ENCODE assay signal across 20 cellular contexts in genomic region chr20:63778857-63779256, GRCh38. TPM values are rescaled to one million over a fixed set of nuclear protein-coding genes. Genes with fewer than 3 reads are reported as not detected.
DNase-seq lines count a peak whose midpoint lies in the region; ATAC-seq, FAIRE-seq and TF ChIP-seq lines count a peak whose summit lies in the region.
"Had no signal": no experiment of that assay in that cellular context is flagged by ENCODE, and none has a peak within 500 bp of the region (broad histone marks: within the 10 kb centered on the region; RNA-seq: fewer than 3 reads in every experiment).

No MANE protein-coding gene starts in this region.

- H3K4ac ChIP-seq in IMR-90 (ENCODE audit: low read depth, low read length) (no peak overlapping the region), mesendoderm (ENCODE audit: low read depth, low read length) (no peak overlapping the region)

- peaks cover 5% of the 10 kb centered on the region; the same call in 1 of the 2 replicates for H3K4me1 ChIP-seq in GM23338 (ENCODE audit: insufficient read depth)
- peaks cover 5% of the 10 kb centered on the region; the same call in 1 of the 2 replicates for H3K4me1 ChIP-seq in IMR-90 (ENCODE audit: control insufficient read depth, insufficient read depth, low read length)
- H3K4me1 ChIP-seq in K562 (replicated peaks in 1 of 2; ENCODE audit: control insufficient read depth in 2 of 2, insufficient read depth in 2 of 2, low read length in 2 of 2): peaks cover 5 to 36% of the 10 kb centered on the region in 2 experiments; a peak in 4 of 5 replicates
- no peaks in the 10 kb centered on the region for H3K4me1 ChIP-seq in mesendoderm (ENCODE audit: control insufficient read depth, low read depth, low read length)

- in situ Hi-C loops in IMR-90 (cut with MboI; ENCODE audit: low sequenced_read_pairs) (no loop called here), K562 (cut with MboI) (no loop called here)

- H2BK20ac ChIP-seq in IMR-90 (ENCODE audit: low read depth, low read length): no peak overlapping the region

- H3K4me3 Mint-ChIP-seq in GM23338: no peak overlapping the region
- H3K4me3 Mint-ChIP-seq in activated CD4-positive, alpha-beta T cell treated with anti-CD3 and anti-CD28 coated beads for 36 hours: no peak overlapping the region
- H3K4me3 Mint-ChIP-seq: CD4-positive, CD25-positive, alpha-beta regulatory T cell had no signal

- H3K23ac ChIP-seq in IMR-90 (ENCODE audit: low read depth, low read length): no peak overlapping the region
- H3K23ac ChIP-seq in mesendoderm (ENCODE audit: low read length): no peak overlapping the region

- H3K27ac Mint-ChIP-seq in GM23338: no peak overlapping the region
- H3K27ac Mint-ChIP-seq in activated CD4-positive, alpha-beta T cell treated with anti-CD3 and anti-CD28 coated beads for 36 hours: no peak overlapping the region
- H3K27ac Mint-ChIP-seq: CD4-positive, CD25-positive, alpha-beta regulatory T cell had no signal

- H3K36me3 Mint-ChIP-seq in GM23338 (ENCODE audit: low read depth): peaks cover 3% of the 10 kb centered on the region; the same call in 1 of the 3 replicates
- H3K36me3 Mint-ChIP-seq in activated CD4-positive, alpha-beta T cell treated with anti-CD3 and anti-CD28 coated beads for 36 hours (ENCODE audit: low read depth): no peaks in the 10 kb centered on the region
- H3K36me3 Mint-ChIP-seq: CD4-positive, CD25-positive, alpha-beta regulatory T cell had no signal

- H3K79me1 ChIP-seq in IMR-90 (ENCODE audit: low read depth in 1 of 2, low read length in 2 of 2) (peaks cover 11 to 45% of the 10 kb centered on the region in 2 experiments), mesendoderm (ENCODE audit: low read length) (peaks cover 18% of the 10 kb centered on the region)

- no peak overlapping the region for H2BK15ac ChIP-seq in IMR-90 (ENCODE audit: low read depth, low read length)
- H2BK15ac ChIP-seq in mesendoderm (replicated peaks; ENCODE audit: low read depth): no peak overlapping the region

- peak overlapping the region; percentile 88 for H2AK9ac ChIP-seq in IMR-90 (replicated peaks; ENCODE audit: low read depth, low read length, poor library complexity)

- TF ChIP-seq POLR2A in IMR-90 (IDR thresholded peaks at IDR 0.05; ENCODE audit: low read depth, low read length) (no peak), K562 (conservative IDR thresholded peaks at IDR 0.05) (no peak)

- BruUV-seq in IMR-90 (replicated peaks; lab: Mats Ljungman, UMichigan) (no TSS peak), K562 (replicated peaks; lab: Mats Ljungman, UMichigan) (no TSS peak)

- H2BK120ac ChIP-seq in IMR-90 (ENCODE audit: low read depth, low read length): no peak overlapping the region
- H2BK120ac ChIP-seq in mesendoderm (ENCODE audit: low read depth, low read length): no peak overlapping the region

- dilution Hi-C loops in IMR-90 (cut with HindIII; ENCODE audit: low sequenced_read_pairs, unreplicated experiment): no loop called here

- H4K5ac ChIP-seq in IMR-90 (ENCODE audit: low read depth, low read length): no peak overlapping the region
- no peak overlapping the region for H4K5ac ChIP-seq in mesendoderm (ENCODE audit: low read length)

- peaks cover 16% of the 10 kb centered on the region for H3K4me1 Mint-ChIP-seq in GM23338
- peaks cover 26% of the 10 kb centered on the region for H3K4me1 Mint-ChIP-seq in activated CD4-positive, alpha-beta T cell treated with anti-CD3 and anti-CD28 coated beads for 36 hours

- TF ChIP-seq CTCF in GM23338 (conservative IDR thresholded peaks at IDR 0.05; ENCODE audit: low read depth in 2 of 2): peak; percentile 24 to 47
- no peak for TF ChIP-seq CTCF in IMR-90 (conservative IDR thresholded peaks at IDR 0.05; ENCODE audit: low read depth, low read length)
- peak in 1 of 3 experiments; percentile 20; a peak in 1 of 6 replicates for TF ChIP-seq CTCF in K562 (IDR thresholded peaks at IDR 0.05 in 2 of 3, conservative IDR thresholded peaks at IDR 0.05 in 1 of 3; ENCODE audit: insufficient read depth in 2 of 3, low read depth in 1 of 3, low read length in 3 of 3)

- H4K8ac ChIP-seq in IMR-90 (ENCODE audit: low read depth in 2 of 2, low read length in 2 of 2) (no peak overlapping the region), mesendoderm (ENCODE audit: low read depth, low read length) (no peak overlapping the region)

- H3K27me3 Mint-ChIP-seq in GM23338 (ENCODE audit: insufficient read depth, low read depth, poor library complexity): peaks cover 12% of the 10 kb centered on the region
- no peaks in the 10 kb centered on the region for H3K27me3 Mint-ChIP-seq in activated CD4-positive, alpha-beta T cell treated with anti-CD3 and anti-CD28 coated beads for 36 hours
- H3K27me3 Mint-ChIP-seq: CD4-positive, CD25-positive, alpha-beta regulatory T cell had no signal

- POLR2A ChIA-PET in IMR-90 (lab: Charles Lee; ENCODE audit: unreplicated experiment): no interaction called here
- POLR2A ChIA-PET in K562 (lab: Yijun Ruan, JAX): interaction anchor here (0.6 to 0.9 kb wide), 2 partner anchors 17 to 38 kb away, joined by 3 to 4 read pairs; no protein-coding TSS in a partner anchor
- POLR2A ChIA-PET in activated CD4-positive, alpha-beta T cell treated with anti-CD3 and anti-CD28 coated beads for 36 hours (lab: Charles Lee): no interaction called here

- intact Hi-C loops in IMR-90 (cut with micrococcal nuclease) (loop anchor here (5.0 kb wide), 1 partner anchor 193 kb away; no protein-coding TSS in a partner anchor), K562 (cut with micrococcal nuclease) (no loop called here)
- intact Hi-C loops in activated CD4-positive, alpha-beta T cell treated with anti-CD3 and anti-CD28 coated beads for 36 hours (cut with DNase I, micrococcal nuclease): no loop called here

- H3K4me3 ChIP-seq in GM23338 (no peak overlapping the region), IMR-90 (ENCODE audit: insufficient read depth, low read depth, low read length) (no peak overlapping the region), K562 (no peak overlapping the region), mesendoderm (ENCODE audit: low read length) (no peak overlapping the region)
- H3K4me3 ChIP-seq: GM23248 had no signal

- H3K27ac ChIP-seq in GM23338 (ENCODE audit: low read depth) (no peak overlapping the region), IMR-90 (ENCODE audit: insufficient read depth, low read length) (no peak overlapping the region), K562 (ENCODE audit: extremely low read depth, low read depth, low read length) (no peak overlapping the region), mesendoderm (ENCODE audit: low read depth, low read length) (no peak overlapping the region)
- H3K27ac ChIP-seq: GM23248 had no signal

- H3K27me3 ChIP-seq in GM23338 (ENCODE audit: insufficient read depth) (no peaks in the 10 kb centered on the region), IMR-90 (ENCODE audit: control insufficient read depth, insufficient read depth, low read length) (no peaks in the 10 kb centered on the region), K562 (ENCODE audit: control insufficient read depth in 2 of 2, insufficient read depth in 2 of 2, low read length in 2 of 2) (no peaks in the 10 kb centered on the region), mesendoderm (ENCODE audit: insufficient read depth, low read length, poor library complexity) (no peaks in the 10 kb centered on the region)

- no peak overlapping the region for H2BK5ac ChIP-seq in IMR-90 (ENCODE audit: low read depth, low read length, poor library complexity, severe bottlenecking)
- no peak overlapping the region for H2BK5ac ChIP-seq in mesendoderm (ENCODE audit: low read length)

- DNase-seq in GM23338 (ENCODE audit: low spot score) (no peak), IMR-90 (no peak), K562 (ENCODE audit: extremely low read depth in 1 of 4, low spot score in 3 of 4) (peak in 1 of 4 experiments; percentile 17), mesendoderm (peak; percentile 25), AG20443 (ENCODE audit: low spot score) (no peak)
- no peak for DNase-seq in activated CD4-positive, alpha-beta T cell treated with anti-CD3 and anti-CD28 coated beads for 36 hours
- DNase-seq: ACHN; CD4-positive, CD25-positive, alpha-beta regulatory T cell; DMS53; GM23248; MV-4-11; NCI-H1417 treated with DMSO at 0.1 percent for 48 hours; NCI-H1930; NCI-H446 treated with DMSO at 0.1 percent for 48 hours; NCI-H748 treated with DMSO at 0.1 percent for 48 hours; SHP77; SK-N-SH; T-helper 1 cell had no signal

- no peak overlapping the region for H3K14ac ChIP-seq in IMR-90 (replicated peaks; ENCODE audit: low read depth, low read length)

- H4K91ac ChIP-seq in IMR-90 (ENCODE audit: insufficient read depth, low read depth, low read length): no peak overlapping the region; the same call in 1 of the 2 replicates

- WGBS in IMR-90 (ENCODE audit: extremely low coverage in 2 of 2, insufficient read length in 1 of 2), 2 experiments: 94% methylated on average over 3 of the region's 9 CpGs; no CpG with 5 or more reads in 1 of the 2 experiments
- 34% methylated on average over 8 of the region's 9 CpGs for WGBS in K562 (ENCODE audit: insufficient coverage, low coverage, missing lambda C conversion rate)
- WGBS in mesendoderm (ENCODE audit: extremely low coverage, insufficient coverage, low lambda C conversion rate): no CpG with 5 or more reads among the region's 9 CpGs

- CTCF ChIA-PET in IMR-90 (lab: Yijun Ruan, JAX) (no interaction called here), K562 (lab: Yijun Ruan, JAX; ENCODE audit: low intra/inter-chr PET ratio) (no interaction called here)
- CTCF ChIA-PET in activated CD4-positive, alpha-beta T cell treated with anti-CD3 and anti-CD28 coated beads for 36 hours (lab: Charles Lee): interaction anchor here (1.0 kb wide), 1 partner anchor 15 kb away, joined by 3 read pairs; no protein-coding TSS in a partner anchor

- no peak overlapping the region for H3K9ac ChIP-seq in IMR-90 (ENCODE audit: low read depth, low read length)
- H3K9ac ChIP-seq in K562 (ENCODE audit: insufficient read depth in 1 of 2, low read depth in 2 of 2, low read length in 2 of 2): no peak overlapping the region
- no peak overlapping the region for H3K9ac ChIP-seq in mesendoderm (ENCODE audit: low read length)
- H3K9ac ChIP-seq: GM23248, SK-N-SH had no signal

- ATAC-seq in GM23338: no peak; the same call in 2 of the 3 replicates
- ATAC-seq in IMR-90 (ENCODE audit: low read depth): no peak
- ATAC-seq in K562: peak; percentile 29; the same call in 2 of the 3 replicates
- no peak for ATAC-seq in HG03354 (IDR thresholded peaks at IDR 0.05; ENCODE audit: poor library complexity, severe bottlenecking, unreplicated experiment)
- no peak for ATAC-seq in SK-N-SH treated with all-trans-retinoic acid at 6 μM for 48 hours
- no peak for ATAC-seq in activated CD4-positive, alpha-beta T cell treated with anti-CD3 and anti-CD28 coated beads for 36 hours

- no peaks in the 10 kb centered on the region; the same call in 1 of the 2 replicates for H4K20me1 ChIP-seq in GM23338 (replicated peaks; ENCODE audit: insufficient read depth)
- peaks cover 25% of the 10 kb centered on the region for H4K20me1 ChIP-seq in IMR-90 (ENCODE audit: insufficient read depth, low read length)
- no peaks in the 10 kb centered on the region; the same call in 1 of the 2 replicates for H4K20me1 ChIP-seq in K562 (replicated peaks; ENCODE audit: control insufficient read depth, insufficient read depth, low read length)

- H3K79me2 ChIP-seq in GM23338 (replicated peaks; ENCODE audit: insufficient read depth) (peaks cover 16% of the 10 kb centered on the region), K562 (ENCODE audit: control insufficient read depth, insufficient read depth, low read length) (no peaks in the 10 kb centered on the region), mesendoderm (ENCODE audit: control insufficient read depth, insufficient read depth, low read length) (peaks cover 7% of the 10 kb centered on the region)

- H3F3A ChIP-seq in GM23338 (replicated peaks; ENCODE audit: low read depth): peaks cover 15% of the 10 kb centered on the region

- H3K4me2 ChIP-seq in GM23338 (no peak overlapping the region), IMR-90 (ENCODE audit: low read depth, low read length) (no peak overlapping the region), K562 (ENCODE audit: insufficient read depth, low read length) (no peak overlapping the region), mesendoderm (ENCODE audit: low read length) (no peak overlapping the region)
- H3K4me2 ChIP-seq: SK-N-SH had no signal

- no peak for FAIRE-seq in K562 (lab: Jason Lieb, UNC)

- no peak overlapping the region for H2AFZ ChIP-seq in GM23338
- H2AFZ ChIP-seq in IMR-90 (replicated peaks; ENCODE audit: low read length, poor library complexity): no peak overlapping the region
- H2AFZ ChIP-seq in K562 (ENCODE audit: low read depth, low read length): 0 out of 2 replicates have a peak overlapping the region, but pooled peaks have one; percentile 32
- H2AFZ ChIP-seq: GM23248 had no signal

- TF ChIP-seq EP300 in K562 (IDR thresholded peaks at IDR 0.05; ENCODE audit: low read length): no peak

- H3K9me3 ChIP-seq in IMR-90 (ENCODE audit: control insufficient read depth, insufficient read depth, low read length): no peaks in the 10 kb centered on the region
- H3K9me3 ChIP-seq in K562 (replicated peaks; ENCODE audit: control insufficient read depth, insufficient read depth, low read depth, low read length): no peaks in the 10 kb centered on the region
- H3K9me3 ChIP-seq: SK-N-SH had no signal

- H3K56ac ChIP-seq in IMR-90 (ENCODE audit: extremely low read depth, insufficient read depth, low read length) (no peak overlapping the region), mesendoderm (ENCODE audit: low read length) (no peak overlapping the region)

- H3K9me3 Mint-ChIP-seq in GM23338: no peaks in the 10 kb centered on the region; the same call in 2 of the 3 replicates
- no peaks in the 10 kb centered on the region for H3K9me3 Mint-ChIP-seq in activated CD4-positive, alpha-beta T cell treated with anti-CD3 and anti-CD28 coated beads for 36 hours (ENCODE audit: low read depth)

- no peak for TF ChIP-seq RAD21 in IMR-90 (IDR thresholded peaks at IDR 0.05; ENCODE audit: low read length)
- no peak for TF ChIP-seq RAD21 in K562 (CRISPR knock-in tag; conservative IDR thresholded peaks at IDR 0.05 in 1 of 2, IDR thresholded peaks at IDR 0.05 in 1 of 2)

- H3K18ac ChIP-seq in IMR-90 (ENCODE audit: low read depth, low read length) (no peak overlapping the region), mesendoderm (ENCODE audit: low read length) (no peak overlapping the region)

- H2AK5ac ChIP-seq in IMR-90 (ENCODE audit: low read depth, low read length): no peak overlapping the region
- no peak overlapping the region for H2AK5ac ChIP-seq in mesendoderm (ENCODE audit: low read length)

- H3K36me3 ChIP-seq in GM23338 (ENCODE audit: insufficient read depth): no peaks in the 10 kb centered on the region
- H3K36me3 ChIP-seq in IMR-90 (ENCODE audit: control insufficient read depth, insufficient read depth, low read length): no peaks in the 10 kb centered on the region; the same call in 1 of the 2 replicates
- no peaks in the 10 kb centered on the region for H3K36me3 ChIP-seq in K562 (ENCODE audit: control insufficient read depth, insufficient read depth, low read length)
- no peaks in the 10 kb centered on the region for H3K36me3 ChIP-seq in mesendoderm (ENCODE audit: control insufficient read depth, insufficient read depth, low read length)

- no peaks in the 10 kb centered on the region for H3K9me1 ChIP-seq in IMR-90 (ENCODE audit: insufficient read depth, low read length)
- no peaks in the 10 kb centered on the region for H3K9me1 ChIP-seq in K562 (ENCODE audit: control insufficient read depth, insufficient read depth, low read length)

- no peaks in the 10 kb centered on the region for H3K9me2 ChIP-seq in GM23338 (ENCODE audit: insufficient read depth)
- H3K9me2 ChIP-seq: SK-N-SH had no signal

RNA-seq across cellular contexts. Expression of gene SLC2A4RG, which starts 39.3 kb away (rescaled TPM):
- total RNA-seq in GM23338 (2014; rRNA removed; shearing (Covaris generic)): 33.8 and 42.0 TPM in 2 replicates
- polyA plus RNA-seq in GM23338 (2016; fragmentation: Nextera tagmentation; extraction: Ambion mirVana): 22.8 and 25.3 TPM in 2 replicates
- 5.0 and 8.1 TPM in 2 replicates for total RNA-seq in IMR-90 (2012; rRNA removed)
- 50.3 and 71.4 TPM in 2 replicates for polyA plus RNA-seq in IMR-90 (2012; rRNA removed)
- polyA plus RNA-seq in IMR-90 (2012; cell fraction: cytosol; rRNA removed): 56.6 and 65.4 TPM in 2 replicates
- polyA plus RNA-seq in IMR-90 (2012; cell fraction: nucleus; rRNA removed; ENCODE audit: low replicate concordance): 199 and 567 TPM in 2 replicates
- total RNA-seq in K562 (2011; cell fraction: chromatin; rRNA removed; ENCODE audit: low replicate concordance): 22.0 and 60.9 TPM in 2 replicates
- total RNA-seq in K562 (2011; cell fraction: nucleolus; rRNA removed): 104 and 105 TPM in 2 replicates
- total RNA-seq in K562 (2011; cell fraction: nucleoplasm; rRNA removed): 35.7 and 41.6 TPM in 2 replicates
- 62.7 and 92.2 TPM in 2 replicates for total RNA-seq in K562 (2014; rRNA removed)
- 8.2 and 8.3 TPM in 2 replicates for total RNA-seq in K562 (2014; rRNA removed; fragmentation: Illumina TruSeq; extraction: Trizol)
- total RNA-seq in K562 (2015; rRNA removed; fragmentation: Illumina TruSeq; extraction: Trizol): 26.5 and 28.3 TPM in 2 replicates
- 97.3 and 104 TPM in 2 replicates for total RNA-seq in K562 (2021)
- 29.5 and 48.0 TPM in 2 replicates for polyA plus RNA-seq in K562 (2011; rRNA removed)
- 27.4 and 73.4 TPM in 2 replicates for polyA plus RNA-seq in K562 (2011; cell fraction: cytosol; rRNA removed)
- 238 and 316 TPM in 2 replicates for polyA plus RNA-seq in K562 (2011; cell fraction: nucleus; rRNA removed)
- polyA plus RNA-seq in K562 (2012): 65.5 and 70.1 TPM in 2 replicates
- 10.3 and 24.9 TPM in 2 replicates for polyA plus RNA-seq in K562 (2014; fragmentation: Illumina TruSeq; extraction: Trizol)
- 1 to 10 TPM in 1 of 2 experiments, under 1 TPM in 1; 0.34 to 1.1 TPM for polyA plus RNA-seq in K562 (2014; fragmentation: Nextera tagmentation; extraction: Ambion mirVana)
- polyA plus RNA-seq in K562 (2014; rRNA removed): 62.6 and 84.4 TPM in 2 replicates
- polyA minus RNA-seq in K562 (2011; rRNA and poly(A)+ RNA removed): 1.6 and 4.4 TPM in 2 replicates
- polyA minus RNA-seq in K562 (2011; cell fraction: cytosol; rRNA and poly(A)+ RNA removed): 14.8 and 20.6 TPM in 2 replicates
- polyA minus RNA-seq in K562 (2011; cell fraction: nucleus; rRNA and poly(A)+ RNA removed): 47.3 and 53.0 TPM in 2 replicates
- 23.0 TPM for polyA plus RNA-seq in mesendoderm (2013, experiment 1 of 2)
- 23.0 TPM for polyA plus RNA-seq in mesendoderm (2013, experiment 2 of 2)
- total RNA-seq in activated CD4-positive, alpha-beta T cell treated with anti-CD3 and anti-CD28 coated beads for 36 hours: 10 to 100 TPM; 30.9 to 34.9 TPM

RNA-seq across cellular contexts. Expression of gene LIME1, which starts 42.4 kb away (rescaled TPM):
- total RNA-seq in GM23338 (2014; rRNA removed; shearing (Covaris generic)): 3.6 and 12.2 TPM in 2 replicates
- polyA plus RNA-seq in GM23338 (2016; fragmentation: Nextera tagmentation; extraction: Ambion mirVana) (4.7 and 7.4 TPM in 2 replicates), IMR-90 (2012; rRNA removed) (7.8 and 11.9 TPM in 2 replicates), K562 (2011; rRNA removed) (1.5 and 3.9 TPM in 2 replicates), K562 (2014; fragmentation: Illumina TruSeq; extraction: Trizol) (0.83 and 2.3 TPM in 2 replicates), K562 (2014; fragmentation: Nextera tagmentation; extraction: Ambion mirVana) (not detected), K562 (2014; rRNA removed) (17.1 and 20.2 TPM in 2 replicates)
- total RNA-seq in IMR-90 (2012; rRNA removed) (0.28 and 0.36 TPM in 2 replicates), K562 (2014; rRNA removed) (9.5 and 12.7 TPM in 2 replicates), K562 (2014; rRNA removed; fragmentation: Illumina TruSeq; extraction: Trizol) (0.11 and 0.32 TPM in 2 replicates), K562 (2015; rRNA removed; fragmentation: Illumina TruSeq; extraction: Trizol) (2.7 and 2.8 TPM in 2 replicates), K562 (2021) (9.3 and 10.2 TPM in 2 replicates)
- 3.9 and 6.3 TPM in 2 replicates for polyA plus RNA-seq in IMR-90 (2012; cell fraction: cytosol; rRNA removed)
- 79.5 and 363 TPM in 2 replicates for polyA plus RNA-seq in IMR-90 (2012; cell fraction: nucleus; rRNA removed; ENCODE audit: low replicate concordance)
- total RNA-seq in K562 (2011; cell fraction: chromatin; rRNA removed; ENCODE audit: low replicate concordance): 6.7 and 27.9 TPM in 2 replicates
- 29.6 and 36.2 TPM in 2 replicates for total RNA-seq in K562 (2011; cell fraction: nucleolus; rRNA removed)
- total RNA-seq in K562 (2011; cell fraction: nucleoplasm; rRNA removed): 12.0 and 12.1 TPM in 2 replicates
- polyA plus RNA-seq in K562 (2011; cell fraction: cytosol; rRNA removed): 4.5 and 15.8 TPM in 2 replicates
- polyA plus RNA-seq in K562 (2011; cell fraction: nucleus; rRNA removed): 37.1 and 90.0 TPM in 2 replicates
- 5.5 and 10.7 TPM in 2 replicates for polyA plus RNA-seq in K562 (2012)
- 0.06 and 0.25 TPM in 2 replicates for polyA minus RNA-seq in K562 (2011; rRNA and poly(A)+ RNA removed)
- polyA minus RNA-seq in K562 (2011; cell fraction: cytosol; rRNA and poly(A)+ RNA removed): 1.2 and 1.5 TPM in 2 replicates
- 4.7 and 7.7 TPM in 2 replicates for polyA minus RNA-seq in K562 (2011; cell fraction: nucleus; rRNA and poly(A)+ RNA removed)
- 1.0 TPM for polyA plus RNA-seq in mesendoderm (2013, experiment 1 of 2)
- polyA plus RNA-seq in mesendoderm (2013, experiment 2 of 2): 1.1 TPM
- total RNA-seq in activated CD4-positive, alpha-beta T cell treated with anti-CD3 and anti-CD28 coated beads for 36 hours: 10 to 100 TPM in 1 of 2 experiments, 1 to 10 TPM in 1; 7.3 to 10.2 TPM

RNA-seq across cellular contexts. Expression of gene ZBTB46, which starts 52.2 kb away (rescaled TPM):
- 23.0 and 26.9 TPM in 2 replicates for total RNA-seq in GM23338 (2014; rRNA removed; shearing (Covaris generic))
- polyA plus RNA-seq in GM23338 (2016; fragmentation: Nextera tagmentation; extraction: Ambion mirVana): 3.2 TPM in 2 replicates
- total RNA-seq in IMR-90 (2012; rRNA removed): 14.9 and 15.3 TPM in 2 replicates
- 4.2 and 4.3 TPM in 2 replicates for polyA plus RNA-seq in IMR-90 (2012; rRNA removed)
- 2.4 and 4.8 TPM in 2 replicates for polyA plus RNA-seq in IMR-90 (2012; cell fraction: cytosol; rRNA removed)
- 10.3 and 18.2 TPM in 2 replicates for polyA plus RNA-seq in IMR-90 (2012; cell fraction: nucleus; rRNA removed; ENCODE audit: low replicate concordance)
- 6.4 and 23.8 TPM in 2 replicates for total RNA-seq in K562 (2011; cell fraction: chromatin; rRNA removed; ENCODE audit: low replicate concordance)
- 8.2 and 11.0 TPM in 2 replicates for total RNA-seq in K562 (2011; cell fraction: nucleolus; rRNA removed)
- total RNA-seq in K562 (2011; cell fraction: nucleoplasm; rRNA removed): 6.0 and 7.5 TPM in 2 replicates
- total RNA-seq in K562 (2014; rRNA removed): 2.2 and 2.6 TPM in 2 replicates
- total RNA-seq in K562 (2014; rRNA removed; fragmentation: Illumina TruSeq; extraction: Trizol): 0.38 and 0.40 TPM in 2 replicates
- 2.3 TPM in 2 replicates for total RNA-seq in K562 (2015; rRNA removed; fragmentation: Illumina TruSeq; extraction: Trizol)
- 4.1 and 4.6 TPM in 2 replicates for total RNA-seq in K562 (2021)
- 1.1 and 1.7 TPM in 2 replicates for polyA plus RNA-seq in K562 (2011; rRNA removed)
- 1.7 and 3.0 TPM in 2 replicates for polyA plus RNA-seq in K562 (2011; cell fraction: cytosol; rRNA removed)
- polyA plus RNA-seq in K562 (2011; cell fraction: nucleus; rRNA removed): 4.8 and 8.1 TPM in 2 replicates
- polyA plus RNA-seq in K562 (2012): 2.3 and 3.0 TPM in 2 replicates
- polyA plus RNA-seq in K562 (2014; fragmentation: Illumina TruSeq; extraction: Trizol): 0.39 and 1.1 TPM in 2 replicates
- polyA plus RNA-seq in K562 (2014; fragmentation: Nextera tagmentation; extraction: Ambion mirVana): under 1 TPM; 0.29 to 0.58 TPM
- polyA plus RNA-seq in K562 (2014; rRNA removed): 1.3 and 2.0 TPM in 2 replicates
- 13.0 and 13.5 TPM in 2 replicates for polyA minus RNA-seq in K562 (2011; rRNA and poly(A)+ RNA removed)
- polyA minus RNA-seq in K562 (2011; cell fraction: cytosol; rRNA and poly(A)+ RNA removed): 14.3 and 18.7 TPM in 2 replicates
- 4.2 and 5.1 TPM in 2 replicates for polyA minus RNA-seq in K562 (2011; cell fraction: nucleus; rRNA and poly(A)+ RNA removed)
- 4.2 TPM for polyA plus RNA-seq in mesendoderm (2013, experiment 1 of 2)
- polyA plus RNA-seq in mesendoderm (2013, experiment 2 of 2): 4.3 TPM
- total RNA-seq in activated CD4-positive, alpha-beta T cell treated with anti-CD3 and anti-CD28 coated beads for 36 hours: 1 to 10 TPM in 1 of 2 experiments, under 1 TPM in 1; 0.88 to 1.3 TPM
